8 cellular contexts compared by ENCODE assay signal in the genomic region with DNA sequence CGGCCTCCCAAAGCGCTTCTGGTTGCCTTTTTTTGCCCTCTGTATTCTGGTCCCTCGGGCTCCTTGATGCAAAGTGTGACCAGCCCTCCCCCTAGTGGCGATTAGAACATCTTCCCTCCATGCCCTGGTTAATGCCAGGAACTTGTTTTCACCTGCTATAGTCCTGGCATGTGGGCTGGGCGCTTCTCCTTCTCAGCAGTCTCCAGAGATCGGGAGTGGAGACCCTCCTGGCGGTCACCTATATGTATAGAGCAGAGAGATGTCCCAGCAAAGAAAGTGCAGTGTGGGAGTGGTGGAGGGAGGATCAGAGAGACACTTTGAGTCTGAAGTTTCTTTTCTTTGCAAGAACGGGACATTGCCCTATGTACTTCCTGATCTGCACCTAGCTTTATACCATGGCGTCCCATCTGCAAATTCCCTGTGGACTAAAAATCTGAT.
DNase-seq lines count a peak whose midpoint lies in the region; ATAC-seq and TF ChIP-seq lines count a peak whose summit lies in the region.

No MANE protein-coding gene starts in this region.

- no peak overlapping the region for H3K27ac ChIP-seq in OCI-LY1 (ENCODE audit: low read depth, low read length, poor library complexity, severe bottlenecking)

- no peaks in the 10 kb centered on the region for H3F3A ChIP-seq in OCI-LY1 (ENCODE audit: insufficient read depth, low read length)

- H3K4me1 Mint-ChIP-seq in activated T-cell treated with anti-CD3 and anti-CD28 coated beads, Interleukin-2, amount 50 U/mL, for 72 hours (ENCODE audit: low read depth) = peaks cover 6% of the 10 kb centered on the region

- no peak overlapping the region for H3K9ac ChIP-seq in OCI-LY1 (ENCODE audit: low read length)

- no peaks in the 10 kb centered on the region for H3K4me1 ChIP-seq in OCI-LY1 (ENCODE audit: insufficient read depth, low read length, severe bottlenecking)

- peak; percentile 99 for ATAC-seq in GM21526 (IDR thresholded peaks at IDR 0.05; ENCODE audit: low FRiP score, unreplicated experiment)
- peak; percentile 87 to 89 for ATAC-seq in activated T-cell treated with anti-CD3 and anti-CD28 coated beads, Interleukin-2, amount 50 U/mL, for 72 hours (replicated peaks in 1 of 2)

- H3K4me3 ChIP-seq in OCI-LY1 (ENCODE audit: low read depth, low read length, poor library complexity, severe bottlenecking) = no peak overlapping the region

- no peaks in the 10 kb centered on the region for H3K36me3 ChIP-seq in OCI-LY1 (ENCODE audit: insufficient read depth, low read length)

- H3K4me3 Mint-ChIP-seq in activated T-cell treated with anti-CD3 and anti-CD28 coated beads, Interleukin-2, amount 50 U/mL, for 72 hours = peak overlapping the region; percentile 8 to 52

- no peaks in the 10 kb centered on the region for H3K79me2 ChIP-seq in OCI-LY1 (ENCODE audit: insufficient read depth, low read length)

- no peaks in the 10 kb centered on the region for H3K9me2 ChIP-seq in OCI-LY1 (ENCODE audit: low read depth, low read length)

- peaks cover 3% of the 10 kb centered on the region; the same call in 1 of the 2 replicates for H3K9me3 ChIP-seq in OCI-LY1 (ENCODE audit: low read length)

- no peaks in the 10 kb centered on the region for H3K36me3 Mint-ChIP-seq in activated T-cell treated with anti-CD3 and anti-CD28 coated beads, Interleukin-2, amount 50 U/mL, for 72 hours (ENCODE audit: insufficient read depth in 2 of 2)

- DNase-seq in ELR (ENCODE audit: low read depth) (peak; percentile 73), HS-27A (ENCODE audit: low read depth) (peak; percentile 4), foreskin melanocyte (peak; percentile 31), pons (ENCODE audit: low spot score) (peak; percentile 75), cortex of kidney (lab: John Stamatoyannopoulos, UW) (no peak)
- DNase-seq in activated T-cell treated with anti-CD3 and anti-CD28 coated beads, Interleukin-2, amount 50 U/mL, for 72 hours = peak; percentile 55 to 64

- no peaks in the 10 kb centered on the region for H3K9me3 Mint-ChIP-seq in activated T-cell treated with anti-CD3 and anti-CD28 coated beads, Interleukin-2, amount 50 U/mL, for 72 hours

- H4K20me1 ChIP-seq in OCI-LY1 (ENCODE audit: insufficient read depth, low read length) = no peaks in the 10 kb centered on the region

- H2AFZ ChIP-seq in OCI-LY1 (ENCODE audit: low read length) = no peak overlapping the region

- H3K4me2 ChIP-seq in OCI-LY1 (ENCODE audit: low read length) = no peak overlapping the region

- TF ChIP-seq CTCF in OCI-LY1 (IDR thresholded peaks at IDR 0.05; ENCODE audit: low read length) = peak; percentile 67

- no peaks in the 10 kb centered on the region for H3K27me3 ChIP-seq in OCI-LY1 (ENCODE audit: insufficient read depth, low read length)

- peaks cover 21% of the 10 kb centered on the region for H3K27me3 Mint-ChIP-seq in activated T-cell treated with anti-CD3 and anti-CD28 coated beads, Interleukin-2, amount 50 U/mL, for 72 hours (ENCODE audit: low read depth)

- no peak overlapping the region for H3K27ac Mint-ChIP-seq in activated T-cell treated with anti-CD3 and anti-CD28 coated beads, Interleukin-2, amount 50 U/mL, for 72 hours
